19 cellular contexts compared by ENCODE assay signal in the genomic region with DNA sequence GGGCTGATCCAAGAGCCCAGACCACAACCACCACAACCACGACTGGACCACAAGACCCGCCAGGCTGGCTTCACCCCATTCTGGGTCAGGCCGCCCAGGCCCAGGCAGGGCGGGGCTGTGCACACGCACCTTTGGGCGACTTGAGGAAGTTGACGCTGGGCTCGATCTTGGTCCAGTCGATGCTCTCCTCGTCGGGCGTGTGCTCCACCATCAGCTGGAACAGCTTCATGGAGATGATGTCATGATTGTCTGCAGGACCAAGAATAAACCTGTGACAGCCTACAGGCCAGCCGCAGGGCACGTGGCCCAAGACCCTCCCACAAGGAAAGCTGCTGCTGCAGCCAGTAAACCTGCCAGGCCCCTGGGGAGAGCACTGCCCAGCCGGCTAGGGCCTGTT. TPM values are rescaled to one million over a fixed set of nuclear protein-coding genes. Genes with fewer than 3 reads are reported as not detected.
DNase-seq lines count a peak whose midpoint lies in the region; ATAC-seq and TF ChIP-seq lines count a peak whose summit lies in the region.
"Had no signal": no experiment of that assay in that cellular context is flagged by ENCODE, and none has a peak within 500 bp of the region (broad histone marks: within the 10 kb centered on the region; RNA-seq: fewer than 3 reads in every experiment).

No MANE protein-coding gene starts in this region.

- H3K27ac ChIP-seq in right atrium auricular region (no peak overlapping the region), neuronal stem cell (replicated peaks; ENCODE audit: low read length) (no peak overlapping the region), colonic mucosa (no peak overlapping the region)

- H4K8ac ChIP-seq in neuronal stem cell (ENCODE audit: low read depth, low read length): no peak overlapping the region

- no peaks in the 10 kb centered on the region for H3K27me3 Mint-ChIP-seq in chondrocyte (ENCODE audit: low read depth)
- H3K27me3 Mint-ChIP-seq: CD4-positive, alpha-beta memory T cell had no signal

- no CpG with 5 or more reads among the region's 15 CpGs for WGBS in neuronal stem cell (ENCODE audit: extremely low coverage in 2 of 2, insufficient read length in 2 of 2, insufficient replicate concordance in 1 of 2), 2 donors

- intact Hi-C loops in cardiac septum (cut with DNase I): no loop called here
- intact Hi-C loops in colonic mucosa (cut with DNase I): no loop called here

- no peak for TF ChIP-seq CTCF in right atrium auricular region (IDR thresholded peaks at IDR 0.05)
- TF ChIP-seq CTCF in fibroblast of the aortic adventitia (IDR thresholded peaks at IDR 0.05; ENCODE audit: insufficient read depth, low read length): no peak
- TF ChIP-seq CTCF in chondrocyte (IDR thresholded peaks at IDR 0.05): no peak
- no peak for TF ChIP-seq CTCF in colonic mucosa (IDR thresholded peaks at IDR 0.05)

- H2AK5ac ChIP-seq in neuronal stem cell (ENCODE audit: low read depth, low read length): no peak overlapping the region

- no peak overlapping the region for H3K4me2 ChIP-seq in neuronal stem cell (ENCODE audit: insufficient read depth, low read length, poor library complexity, severe bottlenecking)
- H3K4me2 ChIP-seq: GM23338 had no signal

- no peak overlapping the region for H2BK5ac ChIP-seq in neuronal stem cell (ENCODE audit: low read length)

- H3K36me3 Mint-ChIP-seq in chondrocyte (ENCODE audit: low read depth): peaks cover 31% of the 10 kb centered on the region

- H2BK12ac ChIP-seq in neuronal stem cell (ENCODE audit: low read length): no peak overlapping the region

- no peak overlapping the region for H3K4ac ChIP-seq in neuronal stem cell (ENCODE audit: low read length)

- H3K4me1 ChIP-seq in right atrium auricular region (peaks cover 0 to 23% of the 10 kb centered on the region in 2 donors), neuronal stem cell (ENCODE audit: control insufficient read depth in 2 of 2, insufficient read depth in 1 of 2, low read depth in 1 of 2, low read length in 2 of 2) (no peaks in the 10 kb centered on the region), colonic mucosa (no peaks in the 10 kb centered on the region)

- H3K9me3 ChIP-seq in right atrium auricular region: no peaks in the 10 kb centered on the region
- H3K9me3 ChIP-seq in neuronal stem cell (replicated peaks in 1 of 2; ENCODE audit: control insufficient read depth in 2 of 2, insufficient read depth in 1 of 2, low read depth in 1 of 2, low read length in 2 of 2): no peaks in the 10 kb centered on the region
- H3K9me3 ChIP-seq in colonic mucosa: no peaks in the 10 kb centered on the region

- no peak overlapping the region for H3K27ac Mint-ChIP-seq in chondrocyte (ENCODE audit: unreplicated experiment)

- no peaks in the 10 kb centered on the region for H3K27me3 ChIP-seq in right atrium auricular region
- H3K27me3 ChIP-seq in neuronal stem cell (ENCODE audit: control insufficient read depth in 3 of 3, insufficient read depth in 3 of 3, low read depth in 1 of 3, low read length in 3 of 3): no peaks in the 10 kb centered on the region
- H3K27me3 ChIP-seq in colonic mucosa: no peaks in the 10 kb centered on the region

- no peak overlapping the region for H2BK15ac ChIP-seq in neuronal stem cell (ENCODE audit: low read length)

- no peak overlapping the region for H2BK120ac ChIP-seq in neuronal stem cell (ENCODE audit: low read depth, low read length)

- no peak overlapping the region for H3K18ac ChIP-seq in neuronal stem cell (ENCODE audit: low read length)

- peaks cover 6% of the 10 kb centered on the region for H3K79me1 ChIP-seq in neuronal stem cell (ENCODE audit: low read depth, low read length)

- ATAC-seq in left lobe of liver: no peak
- ATAC-seq: GM23338 had no signal

- H3K4me3 ChIP-seq in right atrium auricular region: no peak overlapping the region
- no peak overlapping the region for H3K4me3 ChIP-seq in fibroblast of the aortic adventitia (ENCODE audit: low read depth, low read length)
- H3K4me3 ChIP-seq in neuronal stem cell (ENCODE audit: low read length in 2 of 2): no peak overlapping the region
- no peak overlapping the region for H3K4me3 ChIP-seq in colonic mucosa
- H3K4me3 ChIP-seq: GM23338 had no signal

- H4K91ac ChIP-seq in neuronal stem cell (ENCODE audit: low read depth, low read length, poor library complexity): no peak overlapping the region

- H3K9ac ChIP-seq in neuronal stem cell (ENCODE audit: low read depth, low read length, poor library complexity) (no peak overlapping the region), colonic mucosa (ENCODE audit: low read depth in 2 of 2, low read length in 2 of 2) (no peak overlapping the region)

- H3K36me3 ChIP-seq in right atrium auricular region (peaks cover 80% of the 10 kb centered on the region), neuronal stem cell (replicated peaks in 1 of 2; ENCODE audit: control insufficient read depth in 2 of 2, insufficient read depth in 2 of 2, low read length in 2 of 2) (peaks cover 44 to 93% of the 10 kb centered on the region in 2 donors), colonic mucosa (peaks cover 47% of the 10 kb centered on the region)

- DNase-seq in cardiac septum (ENCODE audit: low spot score) (peak; percentile 75), right atrium auricular region (ENCODE audit: low spot score) (no peak), fibroblast of the aortic adventitia (ENCODE audit: low read depth) (peak; percentile 5), neuronal stem cell (ENCODE audit: low spot score) (no peak), left lobe of liver (ENCODE audit: low spot score) (no peak), DMS79 treated with DMSO at 0.1 percent for 48 hours (lab: John Stamatoyannopoulos, UW) (no peak), chondrocyte (ENCODE audit: low spot score) (no peak), colonic mucosa (no peak)
- DNase-seq: 8988T; CD4-positive, alpha-beta memory T cell; DMS53; NCI-H1417 treated with DMSO at 0.1 percent for 48 hours; NCI-H187 treated with DMSO at 0.1 percent for 48 hours; NCI-H226; NCI-H524; NCI-H82; OCI-M1; SIG-M5 had no signal

- H3K4me3 Mint-ChIP-seq in chondrocyte (ENCODE audit: unreplicated experiment): no peak overlapping the region
- H3K4me3 Mint-ChIP-seq: CD4-positive, alpha-beta memory T cell; GM23338 had no signal

- no peak overlapping the region for H2AFZ ChIP-seq in neuronal stem cell (ENCODE audit: low read length)
- H2AFZ ChIP-seq: GM23338 had no signal

- H3K14ac ChIP-seq in neuronal stem cell (ENCODE audit: low read length): no peak overlapping the region

- peak overlapping the region; percentile 14 for H3K23ac ChIP-seq in neuronal stem cell (ENCODE audit: low read depth, low read length, poor library complexity)

- no peaks in the 10 kb centered on the region for H3K9me3 Mint-ChIP-seq in chondrocyte (ENCODE audit: low read depth)
- H3K9me3 Mint-ChIP-seq: CD4-positive, alpha-beta memory T cell; GM23338 had no signal

- no peaks in the 10 kb centered on the region for H3K4me1 Mint-ChIP-seq in chondrocyte (ENCODE audit: low read depth)

RNA-seq across cellular contexts. Expression of gene LMAN2, which starts 17.3 kb away (rescaled TPM):
- total RNA-seq in cardiac septum (67.5 TPM), right atrium auricular region (100 to 1,000 TPM; 128 to 134 TPM), fibroblast of the aortic adventitia (ENCODE audit: low replicate concordance) (116 and 190 TPM in 2 replicates), left lobe of liver (162 TPM), chondrocyte (76.6 to 128 TPM (median 83.4 TPM) in 3 replicates), colonic mucosa (100 to 1,000 TPM; 137 to 185 TPM)
- 131 TPM for polyA plus RNA-seq in neuronal stem cell (2013, experiment 1 of 2)
- polyA plus RNA-seq in neuronal stem cell (2013, experiment 2 of 2): 132 TPM

RNA-seq across cellular contexts. Expression of gene MXD3, which starts 22.5 kb away (rescaled TPM):
- total RNA-seq in cardiac septum: 1.9 TPM
- 1 to 10 TPM; 1.6 to 1.8 TPM for total RNA-seq in right atrium auricular region
- 2.6 and 17.5 TPM in 2 replicates for total RNA-seq in fibroblast of the aortic adventitia (ENCODE audit: low replicate concordance)
- 32.1 TPM for polyA plus RNA-seq in neuronal stem cell (2013, experiment 1 of 2)
- 29.6 TPM for polyA plus RNA-seq in neuronal stem cell (2013, experiment 2 of 2)
- total RNA-seq in left lobe of liver: 9.4 TPM
- total RNA-seq in chondrocyte: 6.5 to 9.4 TPM (median 8.4 TPM) in 3 replicates
- total RNA-seq in colonic mucosa: 10 to 100 TPM in 1 of 2 donors, 1 to 10 TPM in 1; 9.3 to 36.4 TPM

RNA-seq across cellular contexts. Expression of gene RGS14, which starts 23.6 kb away (rescaled TPM):
- total RNA-seq in cardiac septum (4.3 TPM), right atrium auricular region (1 to 10 TPM; 3.1 to 6.8 TPM), fibroblast of the aortic adventitia (ENCODE audit: low replicate concordance) (3.1 and 28.9 TPM in 2 replicates), left lobe of liver (34.6 TPM), chondrocyte (6.8 to 11.6 TPM (median 10.1 TPM) in 3 replicates), colonic mucosa (10 to 100 TPM in 1 of 2 donors, 1 to 10 TPM in 1; 9.1 to 10.1 TPM)
- 26.4 TPM for polyA plus RNA-seq in neuronal stem cell (2013, experiment 1 of 2)
- polyA plus RNA-seq in neuronal stem cell (2013, experiment 2 of 2): 20.9 TPM

RNA-seq across cellular contexts. Expression of gene PRELID1, which starts 30.6 kb away (rescaled TPM):
- 49.8 TPM for total RNA-seq in cardiac septum
- total RNA-seq in right atrium auricular region: 10 to 100 TPM; 26.7 to 44.3 TPM
- total RNA-seq in fibroblast of the aortic adventitia (ENCODE audit: low replicate concordance): 118 and 120 TPM in 2 replicates
- 147 TPM for polyA plus RNA-seq in neuronal stem cell (2013, experiment 1 of 2)
- 145 TPM for polyA plus RNA-seq in neuronal stem cell (2013, experiment 2 of 2)
- total RNA-seq in left lobe of liver: 68.1 TPM
- total RNA-seq in chondrocyte: 102 to 119 TPM (median 109 TPM) in 3 replicates
- total RNA-seq in colonic mucosa: 100 to 1,000 TPM; 245 to 396 TPM

RNA-seq across cellular contexts. Expression of gene RAB24, which starts 30.6 kb away (rescaled TPM):
- total RNA-seq in cardiac septum (19.0 TPM), right atrium auricular region (10 to 100 TPM; 14.8 to 14.9 TPM), fibroblast of the aortic adventitia (ENCODE audit: low replicate concordance) (11.6 and 104 TPM in 2 replicates), left lobe of liver (15.3 TPM), chondrocyte (31.5 to 37.3 TPM (median 36.7 TPM) in 3 replicates), colonic mucosa (10 to 100 TPM; 32.9 to 39.5 TPM)
- 18.1 TPM for polyA plus RNA-seq in neuronal stem cell (2013, experiment 1 of 2)
- polyA plus RNA-seq in neuronal stem cell (2013, experiment 2 of 2): 18.6 TPM

Comparison
In these comparisons a context has a peak if more than half of its experiments do, and no peak if none do; other contexts are left out.
1. DNase-seq: peak in cardiac septum (single experiment) and fibroblast of the aortic adventitia (single experiment); none in right atrium auricular region (single experiment), neuronal stem cell (single experiment), left lobe of liver (single experiment), DMS79 treated with DMSO at 0.1 percent for 48 hours (single experiment), chondrocyte (single experiment) and colonic mucosa (single experiment).